Comparison of ENCODE assay signal across 1 cellular context in the genomic region with DNA sequence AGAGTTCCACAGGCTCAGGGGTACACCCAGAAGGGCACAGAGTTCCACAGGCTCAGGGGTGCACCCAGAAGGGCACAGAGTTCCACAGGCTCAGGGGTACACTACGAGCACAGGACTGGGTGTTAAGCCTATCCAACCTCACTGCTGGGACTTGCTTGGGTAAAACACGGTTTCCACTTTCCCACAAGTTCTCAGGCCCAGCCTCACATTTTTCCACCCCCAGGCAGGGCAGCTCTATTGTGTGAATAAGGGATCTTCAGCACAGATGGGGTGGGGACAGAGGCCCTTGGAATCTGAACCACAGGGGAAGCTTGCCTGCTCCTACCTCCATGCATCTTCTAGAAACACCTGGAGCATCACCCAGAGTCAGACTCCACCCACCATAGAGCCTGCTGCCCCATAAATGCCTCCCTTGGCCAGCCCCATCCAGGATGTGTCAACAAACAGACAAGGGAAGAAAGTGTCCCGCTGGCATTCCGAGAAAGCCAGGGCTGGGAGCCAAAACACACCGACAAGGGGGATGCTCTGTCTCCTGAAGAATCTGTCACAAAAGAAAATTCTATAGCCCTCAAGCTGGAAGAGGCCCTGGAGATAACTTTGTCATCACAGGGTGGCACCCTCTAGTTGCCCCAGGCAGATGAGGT.
TF ChIP-seq lines count a peak whose summit lies in the region.

No MANE protein-coding gene starts in this region.

TF ChIP-seq in HEK293, 187 proteins besides CTCF, POLR2A, EP300 and RAD21 (continued from another document):
- no peak for TF ChIP-seq SCRT1 (tag by site-specific recombination; IDR thresholded peaks at IDR 0.05; ENCODE audit: borderline replicate concordance)
- no peak for TF ChIP-seq MYNN (tag by site-specific recombination; IDR thresholded peaks at IDR 0.05; ENCODE audit: borderline replicate concordance)
- TF ChIP-seq ZNF202 (tag by site-specific recombination; IDR thresholded peaks at IDR 0.05; ENCODE audit: borderline replicate concordance): no peak
- no peak for TF ChIP-seq ZNF521 (tag by site-specific recombination; IDR thresholded peaks at IDR 0.05)
- no peak for TF ChIP-seq ZNF560 (tag by site-specific recombination; IDR thresholded peaks at IDR 0.05; ENCODE audit: borderline replicate concordance)
- TF ChIP-seq ZNF624 (tag by site-specific recombination; IDR thresholded peaks at IDR 0.05): no peak
- TF ChIP-seq ZFHX2 (tag by site-specific recombination; conservative IDR thresholded peaks at IDR 0.05): no peak
- TF ChIP-seq ZNF558 (tag by site-specific recombination; IDR thresholded peaks at IDR 0.05): no peak
- no peak for TF ChIP-seq ZNF768 (tag by site-specific recombination; IDR thresholded peaks at IDR 0.05)
- no peak for TF ChIP-seq ZNF140 (tag by site-specific recombination; IDR thresholded peaks at IDR 0.05)
TF ChIP-seq in HEK293: peak in this region for 3.
